In the genomic region with DNA sequence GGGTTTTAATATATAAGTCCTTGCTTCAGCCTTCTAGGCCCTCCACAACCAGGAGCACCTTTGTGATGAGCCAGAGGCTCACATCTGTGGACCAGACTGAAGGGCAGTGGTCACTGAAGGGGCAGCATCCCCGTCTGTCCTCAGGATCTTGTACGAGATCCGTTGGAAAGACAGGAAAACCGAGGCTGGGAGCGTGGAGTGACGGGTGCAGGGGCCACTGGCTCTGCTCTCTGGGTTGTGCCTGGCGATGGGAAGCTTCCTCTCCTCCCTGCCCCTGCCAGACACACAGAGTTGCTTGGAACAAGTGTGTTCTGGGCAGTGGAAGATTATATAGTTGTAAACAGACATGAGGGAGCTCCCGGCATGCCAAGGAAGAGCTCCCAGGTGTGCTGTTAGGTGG, we compare ENCODE assay signal across 9 cellular contexts.
"Had no signal": no experiment of that assay in that cellular context is flagged by ENCODE, and none has a peak within 500 bp of the region (broad histone marks: within the 10 kb centered on the region; RNA-seq: fewer than 3 reads in every experiment).

No MANE protein-coding gene starts in this region.

- H3K4me2 ChIP-seq: GM23338 had no signal

- H3K4me1 ChIP-seq: HAP-1 had no signal

- H3K9ac ChIP-seq: GM23248 had no signal

- H3K4me3 ChIP-seq: GM23248, GM23338, HAP-1 had no signal

- ATAC-seq: HCT116 had no signal

- H2AFZ ChIP-seq: GM23248, GM23338 had no signal

- H3K9me3 ChIP-seq: HAP-1 had no signal

- H3K4me3 Mint-ChIP-seq: GM23338, H9, HFFc6 had no signal

- H3K27ac Mint-ChIP-seq: HFFc6 had no signal

- H3K27ac ChIP-seq: GM23248 had no signal

- DNase-seq: GM23248, GOT3, H7, H9, HCEC 1CT, HFFc6 had no signal

- H3K9me3 Mint-ChIP-seq: HFFc6 had no signal
